ENCODE assay signal across 15 cellular contexts in genomic region chr1:116766616-116767469, GRCh38. TPM values are rescaled to one million over a fixed set of nuclear protein-coding genes. Genes with fewer than 3 reads are reported as not detected.
DNase-seq lines count a peak whose midpoint lies in the region; ATAC-seq and TF ChIP-seq lines count a peak whose summit lies in the region.
"Had no signal": no experiment of that assay in that cellular context is flagged by ENCODE, and none has a peak within 500 bp of the region (broad histone marks: within the 10 kb centered on the region; RNA-seq: fewer than 3 reads in every experiment).

No MANE protein-coding gene starts in this region.

- no peaks in the 10 kb centered on the region for H3K9me3 Mint-ChIP-seq in CD8-positive, alpha-beta T cell
- H3K9me3 Mint-ChIP-seq in activated T-helper 17 cell treated with anti-CD3 and anti-CD28 coated beads, Interleukin-2, amount 50 U/mL, for 72 hours, result no peaks in the 10 kb centered on the region
- no peaks in the 10 kb centered on the region for H3K9me3 Mint-ChIP-seq in natural killer cell
- H3K9me3 Mint-ChIP-seq: endodermal cell had no signal

- H3K27ac Mint-ChIP-seq in CD8-positive, alpha-beta T cell, result peak overlapping the region; percentile 96
- H3K27ac Mint-ChIP-seq in activated T-helper 17 cell treated with anti-CD3 and anti-CD28 coated beads, Interleukin-2, amount 50 U/mL, for 72 hours, result peak overlapping the region; percentile 100
- peak overlapping the region; percentile 7 to 94 for H3K27ac Mint-ChIP-seq in natural killer cell
- H3K27ac Mint-ChIP-seq: brain, endodermal cell had no signal

- peak; percentile 38 for ATAC-seq in CD8-positive, alpha-beta T cell
- peak; percentile 14 for ATAC-seq in activated T-helper 17 cell treated with anti-CD3 and anti-CD28 coated beads, Interleukin-2, amount 50 U/mL, for 72 hours (replicated peaks)
- ATAC-seq in natural killer cell (no peak), GM18520 (IDR thresholded peaks at IDR 0.05; ENCODE audit: unreplicated experiment) (no peak)

- H3K4me1 ChIP-seq in CD8-positive, alpha-beta T cell (ENCODE audit: insufficient read depth, low read length), result peaks cover 98% of the 10 kb centered on the region

- H3K4me1 Mint-ChIP-seq in CD8-positive, alpha-beta T cell (ENCODE audit: low read depth), result peaks cover 96% of the 10 kb centered on the region
- H3K4me1 Mint-ChIP-seq in activated T-helper 17 cell treated with anti-CD3 and anti-CD28 coated beads, Interleukin-2, amount 50 U/mL, for 72 hours, result peaks cover 73% of the 10 kb centered on the region
- peaks cover 75 to 86% of the 10 kb centered on the region in 2 donors for H3K4me1 Mint-ChIP-seq in natural killer cell

- no peak overlapping the region for H3K4me3 ChIP-seq in CD8-positive, alpha-beta T cell (ENCODE audit: low read depth, low read length)
- H3K4me3 ChIP-seq in WERI-Rb-1 (ENCODE audit: low read depth, low read length), result no peak overlapping the region

- peaks cover 57% of the 10 kb centered on the region for H3K36me3 ChIP-seq in CD8-positive, alpha-beta T cell (ENCODE audit: insufficient read depth, low read length)
- H3K36me3 ChIP-seq in KOPT-K1 (ENCODE audit: insufficient read depth, low read length), result peaks cover 62% of the 10 kb centered on the region
- H3K36me3 ChIP-seq in WERI-Rb-1, result no peaks in the 10 kb centered on the region

- CTCF ChIA-PET in CD8-positive, alpha-beta T cell (lab: Charles Lee), result interaction anchor here (0.9 to 16.1 kb wide), 7 partner anchors 12 to 289 kb away, joined by 3 to 203 read pairs (median 23); partner anchors contain the start of gene CD2

- intact Hi-C loops in CD8-positive, alpha-beta T cell (cut with DNase I, micrococcal nuclease), result loop anchor here (5.0 to 10.0 kb wide), 4 partner anchors 235 to 612 kb away; partner anchors contain the start of genes CD101 (in 2 of the 2) and ATP1A1 (in 1 of the 2)
- intact Hi-C loops in natural killer cell (cut with micrococcal nuclease), result loop anchor here (5.0 kb wide), 1 partner anchor 50 kb away; no protein-coding TSS in a partner anchor

- H3K36me3 Mint-ChIP-seq in CD8-positive, alpha-beta T cell, result peaks cover 75% of the 10 kb centered on the region
- H3K36me3 Mint-ChIP-seq in activated T-helper 17 cell treated with anti-CD3 and anti-CD28 coated beads, Interleukin-2, amount 50 U/mL, for 72 hours (ENCODE audit: low read depth), result peaks cover 100% of the 10 kb centered on the region
- peaks cover 8% of the 10 kb centered on the region for H3K36me3 Mint-ChIP-seq in natural killer cell
- H3K36me3 Mint-ChIP-seq: brain had no signal

- DNase-seq in CD8-positive, alpha-beta T cell, result peak in 2 of 7 experiments; percentile 53 to 60
- no peak for DNase-seq in natural killer cell
- no peak for DNase-seq in WERI-Rb-1
- no peak for DNase-seq in OCI-M2 (lab: John Stamatoyannopoulos, UW; ENCODE audit: unreplicated experiment)
- DNase-seq: endodermal cell, IMR-90, NCI-H1436, NCI-H82, substantia nigra had no signal

- H3K4me3 Mint-ChIP-seq in CD8-positive, alpha-beta T cell, result peak overlapping the region; percentile 62
- peak overlapping the region; percentile 100 for H3K4me3 Mint-ChIP-seq in activated T-helper 17 cell treated with anti-CD3 and anti-CD28 coated beads, Interleukin-2, amount 50 U/mL, for 72 hours
- no peak overlapping the region for H3K4me3 Mint-ChIP-seq in natural killer cell
- H3K4me3 Mint-ChIP-seq: brain, endodermal cell had no signal

- POLR2A ChIA-PET in CD8-positive, alpha-beta T cell (lab: Charles Lee), result interaction anchor here (0.6 to 10.6 kb wide), 7 partner anchors 9 to 293 kb away, joined by 3 to 130 read pairs (median 4); partner anchors contain the start of genes CD2 and TTF2

- peak overlapping the region; percentile 18 for H3K27ac ChIP-seq in CD8-positive, alpha-beta T cell (ENCODE audit: low read depth, low read length)
- peak overlapping the region; percentile 99 for H3K27ac ChIP-seq in KOPT-K1 (ENCODE audit: low read depth, low read length, poor library complexity, severe bottlenecking)
- no peak overlapping the region for H3K27ac ChIP-seq in WERI-Rb-1

- H3K9me3 ChIP-seq in CD8-positive, alpha-beta T cell (ENCODE audit: low read length), result no peaks in the 10 kb centered on the region
- H3K9me3 ChIP-seq in KOPT-K1 (ENCODE audit: insufficient read depth, low read length, poor library complexity, severe bottlenecking), result no peaks in the 10 kb centered on the region
- no peaks in the 10 kb centered on the region for H3K9me3 ChIP-seq in WERI-Rb-1 (ENCODE audit: severe bottlenecking)

- no peaks in the 10 kb centered on the region for H3K27me3 ChIP-seq in CD8-positive, alpha-beta T cell (ENCODE audit: insufficient read depth, low read length)
- H3K27me3 ChIP-seq in WERI-Rb-1 (ENCODE audit: insufficient read depth, low read depth, severe bottlenecking), result no peaks in the 10 kb centered on the region

- no peak for TF ChIP-seq CTCF in CD8-positive, alpha-beta T cell (IDR thresholded peaks at IDR 0.05)
- TF ChIP-seq CTCF in natural killer cell (IDR thresholded peaks at IDR 0.05) (no peak), WERI-Rb-1 (IDR thresholded peaks at IDR 0.05; ENCODE audit: low read depth, low read length) (no peak)

- H3K27me3 Mint-ChIP-seq in CD8-positive, alpha-beta T cell (ENCODE audit: low read depth), result no peaks in the 10 kb centered on the region
- H3K27me3 Mint-ChIP-seq in activated T-helper 17 cell treated with anti-CD3 and anti-CD28 coated beads, Interleukin-2, amount 50 U/mL, for 72 hours, result no peaks in the 10 kb centered on the region
- no peaks in the 10 kb centered on the region for H3K27me3 Mint-ChIP-seq in natural killer cell (ENCODE audit: low read depth in 2 of 2)

RNA-seq across cellular contexts. Expression of gene CD2, which starts 12.6 kb away (rescaled TPM):
- total RNA-seq in CD8-positive, alpha-beta T cell, result 100 to 1,000 TPM in 1 of 2 experiments, 10 to 100 TPM in 1; 97.8 to 102 TPM
- 100 to 1,000 TPM; 303 to 473 TPM for total RNA-seq in activated T-helper 17 cell treated with anti-CD3 and anti-CD28 coated beads, Interleukin-2, amount 50 U/mL, for 72 hours
- 10 to 100 TPM; 30.4 to 93.4 (median 60.8) TPM for total RNA-seq in natural killer cell
- total RNA-seq: endodermal cell, IMR-90, kidney epithelial cell, SK-MEL-5 had no signal

Comparison
In these comparisons a context has a peak if more than half of its experiments do, and no peak if none do; other contexts are left out.
1. ATAC-seq: peak in CD8-positive, alpha-beta T cell (single experiment) and activated T-helper 17 cell treated with anti-CD3 and anti-CD28 coated beads, Interleukin-2, amount 50 U/mL, for 72 hours (single experiment); none in natural killer cell (0 of 3) and GM18520 (single experiment).
2. Peak in every context shown above with its lines, with median percentiles within 50 percentile points of each other: H3K27ac Mint-ChIP-seq.